Comparison of ENCODE assay signal across 8 cellular contexts in the genomic region with DNA sequence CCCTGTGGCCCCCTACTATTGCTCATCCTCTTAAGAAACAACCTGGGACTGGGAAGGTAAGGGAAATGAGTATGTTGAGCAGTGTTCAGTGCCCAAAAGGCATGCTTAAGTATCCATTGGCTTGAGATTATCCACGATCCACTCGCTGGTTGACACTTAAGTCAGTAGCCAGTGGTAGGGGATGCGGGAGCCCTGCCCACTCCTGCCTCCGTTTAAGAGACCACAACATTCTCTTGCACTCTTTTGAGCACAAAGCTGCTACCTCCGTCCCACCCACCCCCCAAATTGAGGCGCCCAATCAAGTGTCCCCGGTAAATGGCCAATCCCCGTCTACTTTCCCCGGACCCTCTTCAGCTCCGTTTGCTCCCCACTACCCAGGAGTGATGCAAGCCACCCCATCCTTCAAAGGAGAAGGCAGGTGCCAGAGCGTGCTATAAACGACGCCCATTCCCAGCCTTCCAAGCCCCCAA. TPM values are rescaled to one million over a fixed set of nuclear protein-coding genes. Genes with fewer than 3 reads are reported as not detected.
DNase-seq lines count a peak whose midpoint lies in the region; ATAC-seq and TF ChIP-seq lines count a peak whose summit lies in the region.

No MANE protein-coding gene starts in this region.

- H3K4me1 ChIP-seq in Panc1 (ENCODE audit: control insufficient read depth, insufficient read depth, low read length) (peaks cover 8% of the 10 kb centered on the region; the same call in 1 of the 2 replicates), trophoblast cell (ENCODE audit: control insufficient read depth in 1 of 2, insufficient read depth in 2 of 2, low read length in 2 of 2) (peaks cover 0 to 2% of the 10 kb centered on the region in 2 experiments)

- ATAC-seq in Panc1 = peak; percentile 12
- ATAC-seq in activated CD4-positive, CD25-positive, alpha-beta regulatory T cell treated with anti-CD3 and anti-CD28 coated beads, Interleukin-2, amount 50 U/mL, for 24 hours = no peak

- H2AFZ ChIP-seq in trophoblast cell (ENCODE audit: insufficient read depth, low read length, poor library complexity) = peak overlapping the region; percentile 90

- peak overlapping the region; percentile 43 for H3K9ac ChIP-seq in trophoblast cell (ENCODE audit: low read length)

- H2BK12ac ChIP-seq in trophoblast cell (ENCODE audit: low read length) = no peak overlapping the region

- peak overlapping the region; percentile 92 for H3K27ac Mint-ChIP-seq in T-helper 2 cell treated with Interferon-gamma antibody and Interleukin-4, amounts not matched to agents 5 μg/mL and 100 μg/mL, for 36 hours

- intact Hi-C loops in Panc1 (cut with micrococcal nuclease; ENCODE audit: unreplicated experiment) = loop anchor here (5.0 kb wide), 1 partner anchor 51 kb away; the partner anchor contains the start of gene BCORL1

- H3K36me3 ChIP-seq in Panc1 (ENCODE audit: control insufficient read depth, insufficient read depth, low read length) (peaks cover 11% of the 10 kb centered on the region), trophoblast cell (ENCODE audit: control insufficient read depth in 1 of 2, insufficient read depth in 2 of 2, low read length in 2 of 2) (peaks cover 10 to 12% of the 10 kb centered on the region in 2 experiments)

- peaks cover 12% of the 10 kb centered on the region for H3K27me3 Mint-ChIP-seq in T-helper 2 cell treated with Interferon-gamma antibody and Interleukin-4, amounts not matched to agents 5 μg/mL and 100 μg/mL, for 36 hours (ENCODE audit: low read depth)

- H3K27ac ChIP-seq in Panc1 (ENCODE audit: low read length) = peak overlapping the region; percentile 74
- H3K27ac ChIP-seq in trophoblast cell (ENCODE audit: low read depth, low read length) = peak overlapping the region; percentile 56

- H3K4me3 ChIP-seq in Panc1 (ENCODE audit: low read depth in 2 of 2, low read length in 2 of 2) (peak overlapping the region; percentile 55 to 96), epithelial cell of proximal tubule (ENCODE audit: low read depth, low read length) (peak overlapping the region; percentile 53), trophoblast cell (ENCODE audit: low read depth, low read length) (peak overlapping the region; percentile 61)

- H3K9me3 Mint-ChIP-seq in T-helper 2 cell treated with Interferon-gamma antibody and Interleukin-4, amounts not matched to agents 5 μg/mL and 100 μg/mL, for 36 hours = no peaks in the 10 kb centered on the region

- peak overlapping the region; percentile 89 for H3K4me3 Mint-ChIP-seq in T-helper 2 cell treated with Interferon-gamma antibody and Interleukin-4, amounts not matched to agents 5 μg/mL and 100 μg/mL, for 36 hours

- no TSS peak for BruUV-seq in Panc1 (replicated peaks; lab: Mats Ljungman, UMichigan)

- TF ChIP-seq CTCF in Panc1 (IDR thresholded peaks at IDR 0.05) (no peak), epithelial cell of proximal tubule (conservative IDR thresholded peaks at IDR 0.05; ENCODE audit: low read depth, low read length) (no peak)

- no peak for DNase-seq in T-helper 2 cell treated with Interferon-gamma antibody and Interleukin-4, amounts not matched to agents 5 μg/mL and 100 μg/mL, for 36 hours (ENCODE audit: low spot score)
- no peak for DNase-seq in T-helper 2 cell
- no peak for DNase-seq in Panc1 (ENCODE audit: low read depth, low spot score)
- no peak for DNase-seq in epithelial cell of proximal tubule (ENCODE audit: low read depth)
- DNase-seq in trophoblast cell = peak; percentile 47 to 48
- DNase-seq in SHP77 (lab: John Stamatoyannopoulos, UW) = no peak
- DNase-seq in stimulated activated CD8-positive, alpha-beta memory T cell treated with anti-CD3 and anti-CD28 coated beads, Interleukin-4, amount 100 ng/mL, for 48 hours = no peak

- H3K4ac ChIP-seq in trophoblast cell (ENCODE audit: low read depth, low read length) = no peak overlapping the region

- H4K12ac ChIP-seq in trophoblast cell (ENCODE audit: low read depth, low read length) = peak overlapping the region; percentile 70

- peaks cover 4% of the 10 kb centered on the region for H3K4me1 Mint-ChIP-seq in T-helper 2 cell treated with Interferon-gamma antibody and Interleukin-4, amounts not matched to agents 5 μg/mL and 100 μg/mL, for 36 hours (ENCODE audit: low read depth)

- peaks cover 6% of the 10 kb centered on the region for H3K79me2 ChIP-seq in trophoblast cell (ENCODE audit: control insufficient read depth, insufficient read depth, low read length, poor library complexity)

- H4K91ac ChIP-seq in trophoblast cell (ENCODE audit: low read depth, low read length) = peak overlapping the region; percentile 68

- H2BK5ac ChIP-seq in trophoblast cell (ENCODE audit: low read depth, low read length, poor library complexity) = no peak overlapping the region

- no peak overlapping the region for H3K14ac ChIP-seq in trophoblast cell (ENCODE audit: low read length)

- WGBS in trophoblast cell (ENCODE audit: extremely low coverage, insufficient coverage, insufficient read length) = no CpG with 5 or more reads among the region's 13 CpGs

- H4K8ac ChIP-seq in trophoblast cell (ENCODE audit: low read depth, low read length) = peak overlapping the region; percentile 84

- in situ Hi-C loops in Panc1 (cut with HindIII; ENCODE audit: low pct_unique_long_range_greater_than_20kb, low sequenced_read_pairs) = no loop called here

- peak overlapping the region; percentile 80 for H2BK120ac ChIP-seq in trophoblast cell (ENCODE audit: insufficient read depth, low read length, poor library complexity)

- H3K23ac ChIP-seq in trophoblast cell (ENCODE audit: low read length) = no peak overlapping the region

- H2AK5ac ChIP-seq in trophoblast cell (ENCODE audit: low read length) = no peak overlapping the region

- H3K9me3 ChIP-seq in Panc1 (ENCODE audit: control insufficient read depth, insufficient read depth, low read depth, low read length) (no peaks in the 10 kb centered on the region), trophoblast cell (ENCODE audit: insufficient read depth, low read depth, low read length) (no peaks in the 10 kb centered on the region)

- peaks cover 14% of the 10 kb centered on the region for H3K79me1 ChIP-seq in trophoblast cell (ENCODE audit: low read length)

- H3K27me3 ChIP-seq in Panc1 (ENCODE audit: control insufficient read depth, insufficient read depth, low read length) (no peaks in the 10 kb centered on the region), trophoblast cell (ENCODE audit: insufficient read depth, low read length) (peaks cover 16% of the 10 kb centered on the region)

- CTCF ChIA-PET in Panc1 (lab: Charles Lee) = no interaction called here

- H3K4me2 ChIP-seq in trophoblast cell (ENCODE audit: low read length) = peak overlapping the region; percentile 89

- H3K36me3 Mint-ChIP-seq in T-helper 2 cell treated with Interferon-gamma antibody and Interleukin-4, amounts not matched to agents 5 μg/mL and 100 μg/mL, for 36 hours (ENCODE audit: low read depth) = peaks cover 6% of the 10 kb centered on the region

- POLR2A ChIA-PET in Panc1 (lab: Charles Lee) = interaction anchor here (0.6 kb wide), 2 partner anchors 50 to 61 kb away, joined by 3 to 9 read pairs; no protein-coding TSS in a partner anchor

- no peak overlapping the region for H3K18ac ChIP-seq in trophoblast cell (ENCODE audit: low read length)

RNA-seq across cellular contexts. Expression of gene UTP14A, which starts 25.0 kb away (rescaled TPM):
- total RNA-seq in Panc1 (2021; ENCODE audit: unreplicated experiment) = 64.2 TPM
- 38.1 TPM for polyA plus RNA-seq in Panc1 (2012; ENCODE audit: insufficient read length)
- 9.7 and 23.1 TPM in 2 replicates for total RNA-seq in epithelial cell of proximal tubule
- polyA plus RNA-seq in trophoblast cell (2013) = 16.0 and 16.8 TPM in 2 replicates

RNA-seq across cellular contexts. Expression of gene BCORL1, which starts 51.5 kb away (rescaled TPM):
- total RNA-seq in Panc1 (2021; ENCODE audit: unreplicated experiment) (67.4 TPM), epithelial cell of proximal tubule (1.6 and 1.7 TPM in 2 replicates)
- 60.7 TPM for polyA plus RNA-seq in Panc1 (2012; ENCODE audit: insufficient read length)
- polyA plus RNA-seq in trophoblast cell (2013) = 26.2 and 26.3 TPM in 2 replicates

Comparison
In these comparisons a context has a peak if more than half of its experiments do, and no peak if none do; other contexts are left out.
1. DNase-seq: peak in trophoblast cell (2 of 2); none in T-helper 2 cell treated with Interferon-gamma antibody and Interleukin-4, amounts not matched to agents 5 μg/mL and 100 μg/mL, for 36 hours (single experiment), T-helper 2 cell (0 of 5), Panc1 (single experiment), epithelial cell of proximal tubule (single experiment), SHP77 (0 of 2) and stimulated activated CD8-positive, alpha-beta memory T cell treated with anti-CD3 and anti-CD28 coated beads, Interleukin-4, amount 100 ng/mL, for 48 hours (single experiment).
2. RNA of gene BCORL1, which starts 51.5 kb away (total RNA-seq): 67.4 TPM in Panc1 (single experiment); 1.6 to 1.7 TPM in epithelial cell of proximal tubule; every median in the first group is over 10 times any median in the second.
3. Peak in every context shown above with its lines, with median percentiles within 50 percentile points of each other: H3K4me3 ChIP-seq.